Comparison of ENCODE assay signal across 24 cellular contexts in genomic region chr2:187442778-187443177, GRCh38.
"Had no signal": no experiment of that assay in that cellular context is flagged by ENCODE, and none has a peak within 500 bp of the region (broad histone marks: within the 10 kb centered on the region; RNA-seq: fewer than 3 reads in every experiment).

No MANE protein-coding gene starts in this region.

- H3K36me3 Mint-ChIP-seq: mesothelial cell of epicardium; naive B cell; stimulated activated naive B cell treated with anti-CD40 and anti-IgM and Interleukin-4, amounts not matched to agents 10 μg/mL and 1 μg/mL and 100 μg/mL, for 72 hours; WTC11 had no signal

- H3K4me3 Mint-ChIP-seq: activated CD4-positive, alpha-beta memory T cell treated with anti-CD3 and anti-CD28 coated beads, Interleukin-2, amount 10 ng/mL, durations not matched to agents 7 days and 5 days; activated CD4-positive, alpha-beta T cell treated with anti-CD3 and anti-CD28 coated beads, Interleukin-2, amount 10 ng/mL, durations not matched to agents 7 days and 5 days; activated T-cell treated with anti-CD3 and anti-CD28 coated beads, Interleukin-2, amount 50 U/mL, for 24 hours; activated T-helper 17 cell treated with anti-CD3 and anti-CD28 coated beads, Interleukin-2, amount 50 U/mL, for 72 hours; mesothelial cell of epicardium; naive B cell; stimulated activated naive B cell treated with anti-CD40 and anti-IgM and Interleukin-4, amounts not matched to agents 10 μg/mL and 1 μg/mL and 100 μg/mL, for 72 hours; WTC11 had no signal

- DNase-seq: activated CD4-positive, alpha-beta memory T cell treated with anti-CD3 and anti-CD28 coated beads, Interleukin-2, amount 10 ng/mL, durations not matched to agents 7 days and 5 days; activated CD4-positive, alpha-beta T cell treated with anti-CD3 and anti-CD28 coated beads for 1 hour; activated CD4-positive, alpha-beta T cell treated with anti-CD3 and anti-CD28 coated beads, Interleukin-2, amount 10 ng/mL, durations not matched to agents 7 days and 5 days; activated CD8-positive, alpha-beta memory T cell treated with anti-CD3 and anti-CD28 coated beads, Interleukin-2, amount 50 U/mL, for 48 hours; activated gamma-delta T cell treated with Interleukin-2 at 50 U/mL for 16 hours; activated naive CD4-positive, alpha-beta T cell treated with anti-CD3 and anti-CD28 coated beads, Interleukin-2, amount 50 U/mL, for 16 hours; activated T-cell treated with anti-CD3 and anti-CD28 coated beads, Interleukin-2, amount 50 U/mL, for 24 hours; amniotic stem cell; brain microvascular endothelial cell; foreskin keratinocyte; left lung; naive B cell; ovary; stimulated activated CD4-positive, alpha-beta T cell treated with anti-CD3 and anti-CD28 coated beads, Interleukin-15, amount 100 ng/mL, for 24 hours; stimulated activated CD4-positive, alpha-beta T cell treated with anti-CD3 and anti-CD28 coated beads, Interleukin-2, amount 100 ng/mL, for 24 hours; stimulated activated naive B cell treated with anti-CD40 and anti-IgM and Interleukin-4, amounts not matched to agents 10 μg/mL and 1 μg/mL and 100 μg/mL, for 72 hours; stomach; T-helper 2 cell; thyroid gland had no signal

- H3K27ac Mint-ChIP-seq: activated CD4-positive, alpha-beta memory T cell treated with anti-CD3 and anti-CD28 coated beads, Interleukin-2, amount 10 ng/mL, durations not matched to agents 7 days and 5 days; activated CD4-positive, alpha-beta T cell treated with anti-CD3 and anti-CD28 coated beads, Interleukin-2, amount 10 ng/mL, durations not matched to agents 7 days and 5 days; activated T-cell treated with anti-CD3 and anti-CD28 coated beads, Interleukin-2, amount 50 U/mL, for 24 hours; activated T-helper 17 cell treated with anti-CD3 and anti-CD28 coated beads, Interleukin-2, amount 50 U/mL, for 72 hours; mesothelial cell of epicardium; naive B cell; progenitor cell of endocrine pancreas; stimulated activated naive B cell treated with anti-CD40 and anti-IgM and Interleukin-4, amounts not matched to agents 10 μg/mL and 1 μg/mL and 100 μg/mL, for 72 hours; WTC11 had no signal

- H3K9me3 Mint-ChIP-seq: activated CD4-positive, alpha-beta memory T cell treated with anti-CD3 and anti-CD28 coated beads, Interleukin-2, amount 10 ng/mL, durations not matched to agents 7 days and 5 days; activated CD4-positive, alpha-beta T cell treated with anti-CD3 and anti-CD28 coated beads, Interleukin-2, amount 10 ng/mL, durations not matched to agents 7 days and 5 days; activated T-cell treated with anti-CD3 and anti-CD28 coated beads, Interleukin-2, amount 50 U/mL, for 24 hours; activated T-helper 17 cell treated with anti-CD3 and anti-CD28 coated beads, Interleukin-2, amount 50 U/mL, for 72 hours; mesothelial cell of epicardium; naive B cell; stimulated activated naive B cell treated with anti-CD40 and anti-IgM and Interleukin-4, amounts not matched to agents 10 μg/mL and 1 μg/mL and 100 μg/mL, for 72 hours; WTC11 had no signal

- H3K27ac ChIP-seq: brain microvascular endothelial cell, esophagus muscularis mucosa, foreskin keratinocyte, ovary, stomach had no signal

- H3K9me3 ChIP-seq: esophagus muscularis mucosa, left lung, ovary, stomach, thyroid gland had no signal

- H3K4me3 ChIP-seq: esophagus muscularis mucosa, ovary, stomach, thyroid gland had no signal

- H3K4me1 Mint-ChIP-seq: activated CD4-positive, alpha-beta memory T cell treated with anti-CD3 and anti-CD28 coated beads, Interleukin-2, amount 10 ng/mL, durations not matched to agents 7 days and 5 days; activated T-helper 17 cell treated with anti-CD3 and anti-CD28 coated beads, Interleukin-2, amount 50 U/mL, for 72 hours; stimulated activated naive B cell treated with anti-CD40 and anti-IgM and Interleukin-4, amounts not matched to agents 10 μg/mL and 1 μg/mL and 100 μg/mL, for 72 hours had no signal

- H3K4me1 ChIP-seq: esophagus muscularis mucosa, left lung, stomach, thyroid gland had no signal

- H3K36me3 ChIP-seq: brain microvascular endothelial cell, left lung, ovary, stomach, thyroid gland had no signal

- H3K27me3 ChIP-seq: brain microvascular endothelial cell, esophagus muscularis mucosa, foreskin keratinocyte, left lung, ovary, stomach, thyroid gland had no signal

- H3K27me3 Mint-ChIP-seq: activated CD4-positive, alpha-beta memory T cell treated with anti-CD3 and anti-CD28 coated beads, Interleukin-2, amount 10 ng/mL, durations not matched to agents 7 days and 5 days; activated CD4-positive, alpha-beta T cell treated with anti-CD3 and anti-CD28 coated beads, Interleukin-2, amount 10 ng/mL, durations not matched to agents 7 days and 5 days; activated T-cell treated with anti-CD3 and anti-CD28 coated beads, Interleukin-2, amount 50 U/mL, for 24 hours; activated T-helper 17 cell treated with anti-CD3 and anti-CD28 coated beads, Interleukin-2, amount 50 U/mL, for 72 hours; naive B cell; progenitor cell of endocrine pancreas; stimulated activated naive B cell treated with anti-CD40 and anti-IgM and Interleukin-4, amounts not matched to agents 10 μg/mL and 1 μg/mL and 100 μg/mL, for 72 hours had no signal

- ATAC-seq: activated T-helper 17 cell treated with anti-CD3 and anti-CD28 coated beads, Interleukin-2, amount 50 U/mL, for 72 hours; foreskin keratinocyte; left lung; stimulated activated naive B cell treated with anti-CD40 and anti-IgM and Interleukin-4, amounts not matched to agents 10 μg/mL and 1 μg/mL and 100 μg/mL, for 72 hours; WTC11 had no signal
